Comparison of ENCODE assay signal across 13 cellular contexts in the genomic region with DNA sequence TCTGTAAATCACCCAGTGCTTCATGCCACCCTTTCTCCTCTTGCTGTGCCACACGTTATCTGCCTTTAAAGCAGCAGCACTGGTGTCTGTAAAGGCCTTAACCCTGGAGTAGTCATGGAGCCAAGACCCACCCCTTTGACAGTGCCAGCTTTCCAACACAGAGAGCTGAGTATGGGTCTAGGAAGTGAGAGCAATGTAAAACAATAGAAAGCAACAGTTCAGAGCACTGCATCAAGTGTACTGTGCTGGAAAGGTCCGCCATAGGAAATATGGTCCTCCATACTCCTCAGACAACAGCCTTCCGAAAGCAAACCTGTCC.
DNase-seq lines count a peak whose midpoint lies in the region; ATAC-seq and TF ChIP-seq lines count a peak whose summit lies in the region.
"Had no signal": no experiment of that assay in that cellular context is flagged by ENCODE, and none has a peak within 500 bp of the region (broad histone marks: within the 10 kb centered on the region; RNA-seq: fewer than 3 reads in every experiment).

No MANE protein-coding gene starts in this region.

- H3K27ac Mint-ChIP-seq in activated naive CD8-positive, alpha-beta T cell treated with anti-CD3 and anti-CD28 coated beads, Interleukin-2, amount 50 U/mL, for 24 hours = no peak overlapping the region
- H3K27ac Mint-ChIP-seq in activated naive CD8-positive, alpha-beta T cell treated with anti-CD3 and anti-CD28 coated beads for 36 hours = no peak overlapping the region
- no peak overlapping the region for H3K27ac Mint-ChIP-seq in type B pancreatic cell

- H3K9me3 Mint-ChIP-seq in activated naive CD8-positive, alpha-beta T cell treated with anti-CD3 and anti-CD28 coated beads, Interleukin-2, amount 50 U/mL, for 24 hours = no peaks in the 10 kb centered on the region
- H3K9me3 Mint-ChIP-seq in activated naive CD8-positive, alpha-beta T cell treated with anti-CD3 and anti-CD28 coated beads for 36 hours = no peaks in the 10 kb centered on the region
- H3K9me3 Mint-ChIP-seq in type B pancreatic cell = no peaks in the 10 kb centered on the region

- POLR2A ChIA-PET in OCI-LY7 (lab: Charles Lee) = interaction anchor here (0.8 to 13.7 kb wide), 11 partner anchors 10 to 440 kb away, joined by 3 to 205 read pairs (median 8); no protein-coding TSS in a partner anchor

- peak overlapping the region; percentile 54 for H3K4me2 ChIP-seq in OCI-LY7 (ENCODE audit: low read length)

- H3K4me1 Mint-ChIP-seq in activated naive CD8-positive, alpha-beta T cell treated with anti-CD3 and anti-CD28 coated beads, Interleukin-2, amount 50 U/mL, for 24 hours = peaks cover 19% of the 10 kb centered on the region
- no peaks in the 10 kb centered on the region for H3K4me1 Mint-ChIP-seq in activated naive CD8-positive, alpha-beta T cell treated with anti-CD3 and anti-CD28 coated beads for 36 hours
- peaks cover 18% of the 10 kb centered on the region for H3K4me1 Mint-ChIP-seq in type B pancreatic cell (ENCODE audit: unreplicated experiment)

- H3K9me2 ChIP-seq in OCI-LY7 (ENCODE audit: insufficient read depth, low read length) = no peaks in the 10 kb centered on the region

- H3K4me1 ChIP-seq in OCI-LY7 (ENCODE audit: insufficient read depth, low read length, poor library complexity, severe bottlenecking) = peaks cover 53% of the 10 kb centered on the region

- peak overlapping the region; percentile 81 for H3K27ac ChIP-seq in OCI-LY7 (ENCODE audit: low read depth, low read length, poor library complexity, severe bottlenecking)
- H3K27ac ChIP-seq: BLaER1 treated with 17β-estradiol and CSF1 and Interleukin-3, amounts not matched to agents 10 nM and 100 nM had no signal

- no peaks in the 10 kb centered on the region for H3K27me3 Mint-ChIP-seq in activated naive CD8-positive, alpha-beta T cell treated with anti-CD3 and anti-CD28 coated beads, Interleukin-2, amount 50 U/mL, for 24 hours
- H3K27me3 Mint-ChIP-seq in activated naive CD8-positive, alpha-beta T cell treated with anti-CD3 and anti-CD28 coated beads for 36 hours = no peaks in the 10 kb centered on the region
- H3K27me3 Mint-ChIP-seq in type B pancreatic cell = peaks cover 15% of the 10 kb centered on the region

- no peak for TF ChIP-seq CTCF in OCI-LY7 (conservative IDR thresholded peaks at IDR 0.05; ENCODE audit: low read length)
- TF ChIP-seq CTCF in type B pancreatic cell (conservative IDR thresholded peaks at IDR 0.05) = no peak

- H3K9me3 ChIP-seq in OCI-LY7 (ENCODE audit: low read length) = no peaks in the 10 kb centered on the region
- H3K9me3 ChIP-seq: BLaER1 treated with 17β-estradiol and CSF1 and Interleukin-3, amounts not matched to agents 10 nM and 100 nM had no signal

- no peaks in the 10 kb centered on the region for H3K79me2 ChIP-seq in OCI-LY7 (ENCODE audit: insufficient read depth, low read depth, low read length)

- no peak for DNase-seq in activated naive CD8-positive, alpha-beta T cell treated with anti-CD3 and anti-CD28 coated beads, Interleukin-2, amount 50 U/mL, for 24 hours
- DNase-seq in activated naive CD8-positive, alpha-beta T cell treated with anti-CD3 and anti-CD28 coated beads for 36 hours = no peak
- DNase-seq in OCI-LY7 (ENCODE audit: low spot score) (no peak), left ventricle myocardium superior (no peak), sciatic nerve (ENCODE audit: low spot score) (no peak), type B pancreatic cell (ENCODE audit: extremely low spot score, unreplicated experiment) (no peak), SHP77 treated with DMSO at 0.1 percent for 48 hours (lab: John Stamatoyannopoulos, UW) (no peak), KG1 (lab: John Stamatoyannopoulos, UW) (no peak)
- DNase-seq: NCI-H1436 treated with DMSO at 0.1 percent for 48 hours, NCI-H2081, NCI-H2227 treated with DMSO at 0.1 percent for 48 hours, NCI-H526 had no signal

- no peaks in the 10 kb centered on the region for H3K36me3 Mint-ChIP-seq in activated naive CD8-positive, alpha-beta T cell treated with anti-CD3 and anti-CD28 coated beads, Interleukin-2, amount 50 U/mL, for 24 hours (ENCODE audit: low read depth)
- H3K36me3 Mint-ChIP-seq in activated naive CD8-positive, alpha-beta T cell treated with anti-CD3 and anti-CD28 coated beads for 36 hours = no peaks in the 10 kb centered on the region
- H3K36me3 Mint-ChIP-seq in type B pancreatic cell = no peaks in the 10 kb centered on the region

- intact Hi-C loops in OCI-LY7 (cut with micrococcal nuclease; ENCODE audit: unreplicated experiment) = loop anchor here (1.0 to 2.0 kb wide), 2 partner anchors 17 to 20 kb away; no protein-coding TSS in a partner anchor
- intact Hi-C loops in left ventricle myocardium superior (cut with micrococcal nuclease) = no loop called here
- intact Hi-C loops in sciatic nerve (cut with DNase I) = no loop called here

- no peaks in the 10 kb centered on the region for H3K36me3 ChIP-seq in OCI-LY7 (ENCODE audit: insufficient read depth, low read length)
- H3K36me3 ChIP-seq: BLaER1 treated with 17β-estradiol and CSF1 and Interleukin-3, amounts not matched to agents 10 nM and 100 nM had no signal

- H4K20me1 ChIP-seq in OCI-LY7 (ENCODE audit: insufficient read depth, low read length) = no peaks in the 10 kb centered on the region
- H4K20me1 ChIP-seq: BLaER1 treated with 17β-estradiol and CSF1 and Interleukin-3, amounts not matched to agents 10 nM and 100 nM had no signal

- no peak for ATAC-seq in activated naive CD8-positive, alpha-beta T cell treated with anti-CD3 and anti-CD28 coated beads, Interleukin-2, amount 50 U/mL, for 24 hours
- ATAC-seq in left ventricle myocardium superior (peak; percentile 48), sciatic nerve (peak; percentile 42)

- peak overlapping the region; percentile 24 for H3K4me3 Mint-ChIP-seq in activated naive CD8-positive, alpha-beta T cell treated with anti-CD3 and anti-CD28 coated beads, Interleukin-2, amount 50 U/mL, for 24 hours
- no peak overlapping the region for H3K4me3 Mint-ChIP-seq in activated naive CD8-positive, alpha-beta T cell treated with anti-CD3 and anti-CD28 coated beads for 36 hours
- H3K4me3 Mint-ChIP-seq in type B pancreatic cell = no peak overlapping the region

- H2AFZ ChIP-seq in OCI-LY7 (ENCODE audit: low read length) = peak overlapping the region; percentile 78; the same call in 1 of the 2 replicates

- no TSS peak for BruUV-seq in OCI-LY7 (replicated peaks; lab: Mats Ljungman, UMichigan)

- no peak overlapping the region for H3K4me3 ChIP-seq in OCI-LY7 (ENCODE audit: low read depth, low read length, poor library complexity, severe bottlenecking)
- H3K4me3 ChIP-seq: BLaER1 treated with 17β-estradiol and CSF1 and Interleukin-3, amounts not matched to agents 10 nM and 100 nM had no signal

- CTCF ChIA-PET in OCI-LY7 (lab: Charles Lee; ENCODE audit: unreplicated experiment) = interaction anchor here (1.6 to 2.8 kb wide), 4 partner anchors 22 to 59 kb away, joined by 4 to 10 read pairs (median 4); no protein-coding TSS in a partner anchor
